Comparison of ENCODE assay signal across 11 cellular contexts in the genomic region with DNA sequence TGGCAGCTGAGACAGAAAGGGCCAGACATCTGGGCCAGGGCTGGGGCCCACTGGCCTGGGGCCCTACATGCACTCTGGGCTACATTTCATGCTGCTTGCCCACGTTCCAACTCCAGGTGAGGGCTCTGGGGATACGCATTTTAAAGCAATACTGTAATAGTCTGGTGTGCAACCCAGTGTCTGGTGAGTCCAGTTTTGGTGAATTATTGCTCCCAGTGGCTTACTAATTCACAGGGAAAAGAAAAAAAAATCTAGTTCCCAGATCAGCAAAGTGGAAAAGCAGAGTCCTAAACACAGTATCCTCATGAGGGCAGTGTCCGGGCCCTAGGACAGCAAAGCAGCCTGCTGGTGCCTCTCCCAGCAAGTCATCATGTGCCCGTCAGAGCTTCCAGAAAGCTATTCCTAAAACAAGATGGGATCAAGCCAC.
DNase-seq lines count a peak whose midpoint lies in the region; ATAC-seq lines count a peak whose summit lies in the region.
"Had no signal": no experiment of that assay in that cellular context is flagged by ENCODE, and none has a peak within 500 bp of the region (broad histone marks: within the 10 kb centered on the region; RNA-seq: fewer than 3 reads in every experiment).

No MANE protein-coding gene starts in this region.

- no peak for ATAC-seq in stimulated activated naive CD8-positive, alpha-beta T cell treated with anti-CD3 and anti-CD28 coated beads, Interleukin-15, Interleukin-2, amounts not matched to agents 100 U/mL and 50 U/mL, for 24 hours
- no peak for ATAC-seq in HG02938 (IDR thresholded peaks at IDR 0.05; ENCODE audit: unreplicated experiment)

- DNase-seq in EH (ENCODE audit: low read depth) (peak; percentile 44), RPMI7951 (ENCODE audit: low read depth) (peak; percentile 89), glomerular visceral epithelial cell (ENCODE audit: extremely low spot score) (peak; percentile 84), skeletal muscle cell (ENCODE audit: low read depth) (peak; percentile 90), SKM-1 (lab: John Stamatoyannopoulos, UW; ENCODE audit: unreplicated experiment) (no peak), COLO829 (ENCODE audit: low spot score) (no peak)
- DNase-seq in stimulated activated naive CD8-positive, alpha-beta T cell treated with anti-CD3 and anti-CD28 coated beads, Interleukin-15, Interleukin-2, amounts not matched to agents 100 U/mL and 50 U/mL, for 24 hours = no peak
- DNase-seq: central memory CD4-positive, alpha-beta T cell; DMS153 had no signal

- H3K4me3 ChIP-seq in skeletal muscle cell (ENCODE audit: low read depth, low read length) = no peak overlapping the region
- H3K4me3 ChIP-seq: HAP-1 had no signal

Comparison
In these comparisons a context has a peak if more than half of its experiments do, and no peak if none do; other contexts are left out.
1. DNase-seq: peak in EH (single experiment), RPMI7951 (single experiment), glomerular visceral epithelial cell (single experiment) and skeletal muscle cell (single experiment); none in SKM-1 (single experiment), stimulated activated naive CD8-positive, alpha-beta T cell treated with anti-CD3 and anti-CD28 coated beads, Interleukin-15, Interleukin-2, amounts not matched to agents 100 U/mL and 50 U/mL, for 24 hours (single experiment) and COLO829 (single experiment).